In genomic region chr20:460707-461106, GRCh38 we compare ENCODE assay signal across 1 cellular context.
TF ChIP-seq lines count a peak whose summit lies in the region.

No MANE protein-coding gene starts in this region.

TF ChIP-seq in GM12878, 131 proteins besides CTCF, POLR2A, EP300 and RAD21 (continued from another document):
- no peak for TF ChIP-seq ZBTB4 (CRISPR knock-in tag; IDR thresholded peaks at IDR 0.05)
- TF ChIP-seq FOS (IDR thresholded peaks at IDR 0.05; ENCODE audit: borderline replicate concordance, extremely low read depth, insufficient read length): no peak
- TF ChIP-seq BHLHE40 (IDR thresholded peaks at IDR 0.05; ENCODE audit: borderline replicate concordance in 1 of 2, low read depth in 2 of 2, low read length in 1 of 2): no peak
- no peak for TF ChIP-seq MYB (IDR thresholded peaks at IDR 0.05; ENCODE audit: borderline replicate concordance, low read depth, low read length)
- TF ChIP-seq LARP7 (IDR thresholded peaks at IDR 0.05): no peak
- TF ChIP-seq ETV6 (conservative IDR thresholded peaks at IDR 0.05 in 1 of 2, IDR thresholded peaks at IDR 0.05 in 1 of 2; ENCODE audit: borderline replicate concordance in 1 of 2, low read depth in 1 of 2): no peak
- TF ChIP-seq RCOR1 (conservative IDR thresholded peaks at IDR 0.05; ENCODE audit: low read depth, low read length): no peak
TF ChIP-seq in GM12878: peak in this region for 0.
